Comparison of ENCODE assay signal across 19 cellular contexts in the genomic region with DNA sequence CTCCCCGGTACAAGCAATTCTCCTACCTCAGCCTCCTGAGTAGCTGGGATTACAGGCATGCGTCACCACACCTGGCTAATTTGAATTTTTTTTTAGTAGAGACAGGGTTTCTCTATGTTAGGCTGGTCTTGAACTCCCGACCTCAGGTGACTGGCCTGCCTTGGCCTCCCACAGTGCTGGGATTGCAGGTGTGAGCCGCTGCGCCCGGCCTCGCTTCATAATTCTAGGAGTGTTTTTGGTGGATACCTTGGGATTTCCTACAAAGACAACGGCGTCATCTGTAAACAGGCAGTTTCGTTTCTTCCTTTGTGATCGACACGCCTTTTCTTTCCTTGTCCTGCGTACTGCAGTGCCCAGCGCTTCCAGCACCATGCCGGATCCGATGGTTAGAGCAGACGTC.
DNase-seq lines count a peak whose midpoint lies in the region; ATAC-seq, FAIRE-seq and TF ChIP-seq lines count a peak whose summit lies in the region.
"Had no signal": no experiment of that assay in that cellular context is flagged by ENCODE, and none has a peak within 500 bp of the region (broad histone marks: within the 10 kb centered on the region; RNA-seq: fewer than 3 reads in every experiment).

No MANE protein-coding gene starts in this region.

- H3K27ac Mint-ChIP-seq in progenitor cell of endocrine pancreas: peak overlapping the region; percentile 23
- peak overlapping the region; percentile 48 for H3K27ac Mint-ChIP-seq in stimulated activated effector memory CD8-positive, alpha-beta T cell treated with anti-CD3 and anti-CD28 coated beads, Interleukin-12 subunit alpha, Interleukin-12 subunit beta, amount 100 ng/mL, for 72 hours
- H3K27ac Mint-ChIP-seq: GM23338, H9 had no signal

- no peaks in the 10 kb centered on the region for H3K27me3 ChIP-seq in heart left ventricle

- H3K27me3 Mint-ChIP-seq in progenitor cell of endocrine pancreas: no peaks in the 10 kb centered on the region
- H3K27me3 Mint-ChIP-seq: CD4-positive, alpha-beta memory T cell had no signal

- no peak overlapping the region for H3K9ac ChIP-seq in kidney (ENCODE audit: low read length in 2 of 2)

- no peak for TF ChIP-seq POLR2A in heart left ventricle (IDR thresholded peaks at IDR 0.05)

- H3K4me3 ChIP-seq in heart left ventricle: no peak overlapping the region
- no peak overlapping the region for H3K4me3 ChIP-seq in kidney (ENCODE audit: low read length in 2 of 2)
- H3K4me3 ChIP-seq: GM12878, GM23338 had no signal

- H3K9me3 ChIP-seq in heart left ventricle (peaks cover 0 to 20% (median 0%) of the 10 kb centered on the region in 12 donors), kidney (ENCODE audit: control insufficient read depth in 1 of 2, low read length in 2 of 2) (no peaks in the 10 kb centered on the region)

- TF ChIP-seq CTCF in heart left ventricle (IDR thresholded peaks at IDR 0.05): no peak
- TF ChIP-seq CTCF in kidney (IDR thresholded peaks at IDR 0.05; ENCODE audit: borderline replicate concordance, extremely low read depth, insufficient read depth): no peak
- TF ChIP-seq CTCF in progenitor cell of endocrine pancreas (IDR thresholded peaks at IDR 0.05; ENCODE audit: unreplicated experiment): no peak

- intact Hi-C loops in left ventricle myocardium superior (cut with micrococcal nuclease) (no loop called here), heart left ventricle (cut with DNase I) (no loop called here), kidney (cut with DNase I) (no loop called here), sciatic nerve (cut with DNase I) (no loop called here)

- WGBS in heart left ventricle, 4 donors: 94 to 97% (median 95%) methylated on average over 17 of the region's 17 CpGs

- H3K4me1 ChIP-seq in heart left ventricle (no peaks in the 10 kb centered on the region), kidney (ENCODE audit: control insufficient read depth in 1 of 2, insufficient read depth in 1 of 2, low read depth in 1 of 2, low read length in 2 of 2) (no peaks in the 10 kb centered on the region)

- no peaks in the 10 kb centered on the region for H3K4me1 Mint-ChIP-seq in progenitor cell of endocrine pancreas (ENCODE audit: low read depth)
- no peaks in the 10 kb centered on the region for H3K4me1 Mint-ChIP-seq in stimulated activated effector memory CD8-positive, alpha-beta T cell treated with anti-CD3 and anti-CD28 coated beads, Interleukin-12 subunit alpha, Interleukin-12 subunit beta, amount 100 ng/mL, for 72 hours
- H3K4me1 Mint-ChIP-seq: GM23338, H9 had no signal

- H3K36me3 Mint-ChIP-seq in progenitor cell of endocrine pancreas (ENCODE audit: insufficient read depth): peaks cover 18% of the 10 kb centered on the region
- H3K36me3 Mint-ChIP-seq in stimulated activated effector memory CD8-positive, alpha-beta T cell treated with anti-CD3 and anti-CD28 coated beads, Interleukin-12 subunit alpha, Interleukin-12 subunit beta, amount 100 ng/mL, for 72 hours: peaks cover 6% of the 10 kb centered on the region

- FAIRE-seq in kidney (lab: Jason Lieb, UNC): no peak
- FAIRE-seq: G401.6, GM12878 had no signal

- H3K27ac ChIP-seq in heart left ventricle: no peak overlapping the region
- no peak overlapping the region for H3K27ac ChIP-seq in kidney (ENCODE audit: low read depth in 2 of 2, low read length in 2 of 2)

- peaks cover 7% of the 10 kb centered on the region for H3K9me3 Mint-ChIP-seq in progenitor cell of endocrine pancreas (ENCODE audit: low read depth)
- peaks cover 3% of the 10 kb centered on the region for H3K9me3 Mint-ChIP-seq in stimulated activated effector memory CD8-positive, alpha-beta T cell treated with anti-CD3 and anti-CD28 coated beads, Interleukin-12 subunit alpha, Interleukin-12 subunit beta, amount 100 ng/mL, for 72 hours

- H3K36me3 ChIP-seq in heart left ventricle (no peaks in the 10 kb centered on the region), kidney (ENCODE audit: control insufficient read depth in 1 of 2, insufficient read depth in 2 of 2, low read length in 2 of 2) (no peaks in the 10 kb centered on the region)

- ATAC-seq in left ventricle myocardium superior (no peak), heart left ventricle (no peak), sciatic nerve (no peak), GM18909 (IDR thresholded peaks at IDR 0.05; ENCODE audit: poor library complexity, unreplicated experiment) (no peak)
- no peak for ATAC-seq in stimulated activated effector memory CD8-positive, alpha-beta T cell treated with anti-CD3 and anti-CD28 coated beads, Interleukin-12 subunit alpha, Interleukin-12 subunit beta, amount 100 ng/mL, for 72 hours
- ATAC-seq: GM12878, GM23338, HCT116 had no signal

- DNase-seq in left ventricle myocardium superior (peak; percentile 2), heart left ventricle (no peak), kidney (peak; percentile 44), progenitor cell of endocrine pancreas (ENCODE audit: low spot score, unreplicated experiment) (no peak), sciatic nerve (ENCODE audit: low spot score) (no peak), NCI-H2196 (lab: John Stamatoyannopoulos, UW; ENCODE audit: unreplicated experiment) (no peak)
- no peak for DNase-seq in stimulated activated effector memory CD8-positive, alpha-beta T cell treated with anti-CD3 and anti-CD28 coated beads, Interleukin-12 subunit alpha, Interleukin-12 subunit beta, amount 100 ng/mL, for 72 hours (ENCODE audit: low spot score in 2 of 2)
- DNase-seq: C1 segment of cervical spinal cord; Calu3; CD4-positive, alpha-beta memory T cell; COR-L47; DMS53; DND-41; H9 had no signal

- no peak overlapping the region for H3K4me3 Mint-ChIP-seq in progenitor cell of endocrine pancreas (ENCODE audit: low read depth)
- H3K4me3 Mint-ChIP-seq in stimulated activated effector memory CD8-positive, alpha-beta T cell treated with anti-CD3 and anti-CD28 coated beads, Interleukin-12 subunit alpha, Interleukin-12 subunit beta, amount 100 ng/mL, for 72 hours: no peak overlapping the region
- H3K4me3 Mint-ChIP-seq: CD4-positive, alpha-beta memory T cell; GM23338; H9 had no signal

Comparison
In these comparisons a context has a peak if more than half of its experiments do, and no peak if none do; other contexts are left out.
1. DNase-seq: peak in left ventricle myocardium superior (single experiment) and kidney (single experiment); none in heart left ventricle (0 of 5), progenitor cell of endocrine pancreas (single experiment), stimulated activated effector memory CD8-positive, alpha-beta T cell treated with anti-CD3 and anti-CD28 coated beads, Interleukin-12 subunit alpha, Interleukin-12 subunit beta, amount 100 ng/mL, for 72 hours (0 of 2), sciatic nerve (single experiment) and NCI-H2196 (single experiment).